ENCODE assay signal across 35 cellular contexts in genomic region chr6:114354482-114354881, GRCh38. TPM values are rescaled to one million over a fixed set of nuclear protein-coding genes. Genes with fewer than 3 reads are reported as not detected.
"Had no signal": no experiment of that assay in that cellular context is flagged by ENCODE, and none has a peak within 500 bp of the region (broad histone marks: within the 10 kb centered on the region; RNA-seq: fewer than 3 reads in every experiment).

No MANE protein-coding gene starts in this region.

- H3K4me3 ChIP-seq: adrenal gland, ascending aorta, body of pancreas, breast epithelium, cardiac muscle cell had no signal

- H3K27me3 ChIP-seq: adrenal gland, ascending aorta, body of pancreas, brain microvascular endothelial cell, breast epithelium, cardiac muscle cell had no signal

- H3K9me3 ChIP-seq: adrenal gland, ascending aorta, body of pancreas, breast epithelium had no signal

- H3K4me1 ChIP-seq: adrenal gland, ascending aorta, body of pancreas, breast epithelium had no signal

- ATAC-seq: activated naive CD4-positive, alpha-beta T cell treated with anti-CD3 and anti-CD28 coated beads, Interleukin-2, amount 50 U/mL, for 72 hours; activated naive CD8-positive, alpha-beta T cell treated with anti-CD3 and anti-CD28 coated beads, Interleukin-2, amount 50 U/mL, for 24 hours; activated T-cell treated with anti-CD3 and anti-CD28 coated beads, Interleukin-2, amount 50 U/mL, for 4 hours; activated T-cell treated with anti-CD3 and anti-CD28 coated beads, Interleukin-2, amount 50 U/mL, for 72 hours; activated T-helper 17 cell treated with anti-CD3 and anti-CD28 coated beads, Interleukin-2, amount 50 U/mL, for 72 hours; body of pancreas had no signal

- H3K27ac ChIP-seq: adrenal gland, ascending aorta, body of pancreas, brain microvascular endothelial cell, breast epithelium, cardiac muscle cell had no signal

- DNase-seq: activated effector memory CD4-positive, alpha-beta T cell treated with anti-CD3 and anti-CD28 coated beads, Interleukin-2, amount 50 U/mL, for 16 hours; activated effector memory CD4-positive, alpha-beta T cell treated with Interleukin-2 at 50 U/mL for 16 hours; activated gamma-delta T cell; activated gamma-delta T cell treated with Interleukin-2 at 50 U/mL for 16 hours; activated naive CD4-positive, alpha-beta T cell; activated naive CD4-positive, alpha-beta T cell treated with anti-CD3 and anti-CD28 coated beads for 36 hours; activated naive CD4-positive, alpha-beta T cell treated with anti-CD3 and anti-CD28 coated beads, Interleukin-2, amount 10 ng/mL, durations not matched to agents 7 days and 5 days; activated naive CD4-positive, alpha-beta T cell treated with anti-CD3 and anti-CD28 coated beads, Interleukin-2, amount 50 U/mL, for 16 hours; activated naive CD4-positive, alpha-beta T cell treated with Interleukin-2 at 50 U/mL for 16 hours; activated naive CD8-positive, alpha-beta T cell treated with anti-CD3 and anti-CD28 coated beads for 36 hours; activated naive CD8-positive, alpha-beta T cell treated with anti-CD3 and anti-CD28 coated beads, Interleukin-2, amount 10 ng/mL, durations not matched to agents 7 days and 5 days; activated naive CD8-positive, alpha-beta T cell treated with anti-CD3 and anti-CD28 coated beads, Interleukin-2, amount 50 U/mL, for 24 hours; activated T-cell treated with anti-CD3 and anti-CD28 coated beads for 4 hours; activated T-cell treated with anti-CD3 and anti-CD28 coated beads, Interleukin-2, amount 50 U/mL, for 1 hour; activated T-cell treated with anti-CD3 and anti-CD28 coated beads, Interleukin-2, amount 50 U/mL, for 24 hours; activated T-cell treated with anti-CD3 and anti-CD28 coated beads, Interleukin-2, amount 50 U/mL, for 4 hours; activated T-cell treated with anti-CD3 and anti-CD28 coated beads, Interleukin-2, amount 50 U/mL, for 48 hours; activated T-cell treated with anti-CD3 and anti-CD28 coated beads, Interleukin-2, amount 50 U/mL, for 72 hours; adrenal gland; amniotic stem cell; amygdala; anterior cingulate cortex; aorta; body of pancreas; brain microvascular endothelial cell; caudate nucleus; central memory CD4-positive, alpha-beta T cell had no signal

- H3K36me3 ChIP-seq: adrenal gland, ascending aorta, brain microvascular endothelial cell, breast epithelium, cardiac muscle cell had no signal

RNA-seq across cellular contexts. Expression of gene HS3ST5, which starts 11.7 kb away (rescaled TPM):
- total RNA-seq: activated naive CD4-positive, alpha-beta T cell treated with anti-CD3 and anti-CD28 coated beads for 36 hours; activated naive CD4-positive, alpha-beta T cell treated with anti-CD3 and anti-CD28 coated beads, Interleukin-2, amount 50 U/mL, for 72 hours; activated naive CD8-positive, alpha-beta T cell treated with anti-CD3 and anti-CD28 coated beads for 36 hours; activated naive CD8-positive, alpha-beta T cell treated with anti-CD3 and anti-CD28 coated beads, Interleukin-2, amount 10 ng/mL, durations not matched to agents 7 days and 5 days; activated T-cell treated with anti-CD3 and anti-CD28 coated beads, Interleukin-2, amount 50 U/mL, for 4 hours; activated T-cell treated with anti-CD3 and anti-CD28 coated beads, Interleukin-2, amount 50 U/mL, for 72 hours; activated T-helper 1 cell treated with anti-CD3 and anti-CD28 coated beads, Interleukin-12 subunit alpha, Interleukin-12 subunit beta, Interleukin-2, Interleukin-4 antibody, amounts not matched to agents 30 ng/mL and 10 ng/mL and 1 ng/mL, durations not matched to agents 14 hours and 24 hours and 36 hours; activated T-helper 17 cell treated with anti-CD3 and anti-CD28 coated beads, Interleukin-2, amount 50 U/mL, for 72 hours; activated T-helper 2 cell treated with anti-CD3 and anti-CD28 coated beads, Interferon-gamma antibody, Interleukin-2, Interleukin-4, amounts not matched to agents 10 μg/mL and 5 μg/mL and 100 μg/mL, durations not matched to agents 14 hours and 24 hours and 36 hours; aorta; ascending aorta; breast epithelium; bronchial epithelial cell had no signal
- polyA plus RNA-seq: aorta had no signal
